Comparison of ENCODE assay signal across 17 cellular contexts in the genomic region with DNA sequence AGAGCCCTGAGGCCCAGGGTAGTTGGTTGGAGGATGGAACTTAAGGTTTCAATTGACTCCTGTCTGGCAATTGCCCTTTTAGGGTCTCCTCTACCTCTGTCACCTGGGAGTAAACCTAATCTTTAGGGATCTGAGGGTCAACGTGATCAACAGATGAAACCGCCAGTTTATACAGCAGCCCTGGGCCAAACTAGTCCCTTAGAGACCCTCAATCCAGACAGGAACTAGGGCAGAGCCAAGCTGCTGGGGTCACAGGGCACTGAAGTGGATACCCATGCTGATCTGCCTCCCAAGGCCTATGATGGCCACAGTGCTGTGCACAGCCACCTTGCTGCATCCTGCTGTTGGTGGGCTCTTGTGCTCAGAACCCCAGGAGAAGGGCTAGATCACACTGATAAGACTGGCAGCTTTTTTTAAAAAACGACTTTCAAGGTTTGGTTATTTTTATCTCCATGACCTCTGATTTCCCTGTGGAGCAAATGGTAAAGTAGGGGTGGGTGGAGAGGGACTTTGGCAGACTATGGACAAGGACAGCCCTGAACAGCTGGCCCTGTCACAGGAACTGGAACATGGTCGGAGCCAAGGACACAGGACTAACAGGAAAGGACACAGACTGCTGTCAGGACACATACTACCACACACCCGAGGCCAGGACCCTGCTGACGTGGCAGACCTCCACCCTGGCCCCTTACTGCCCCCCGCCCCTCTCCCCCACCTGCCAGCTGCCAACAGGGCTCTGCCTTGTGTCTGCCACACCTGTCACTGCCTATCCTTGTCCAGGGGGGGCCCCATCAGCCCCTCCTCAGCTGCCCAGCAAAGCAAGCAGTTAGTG. TPM values are rescaled to one million over a fixed set of nuclear protein-coding genes. Genes with fewer than 3 reads are reported as not detected.
DNase-seq lines count a peak whose midpoint lies in the region; ATAC-seq and TF ChIP-seq lines count a peak whose summit lies in the region.
"Had no signal": no experiment of that assay in that cellular context is flagged by ENCODE, and none has a peak within 500 bp of the region (broad histone marks: within the 10 kb centered on the region; RNA-seq: fewer than 3 reads in every experiment).

No MANE protein-coding gene starts in this region.

- no peaks in the 10 kb centered on the region for H3K9me3 ChIP-seq in adrenal gland (replicated peaks in 1 of 3)
- no peaks in the 10 kb centered on the region for H3K9me3 ChIP-seq in liver (ENCODE audit: control insufficient read depth in 4 of 4, low read length in 3 of 4)
- H3K9me3 ChIP-seq: vagina had no signal

- 26 to 50% (median 36%) methylated on average over 4 to 7 of the region's 7 CpGs for WGBS in adrenal gland, 4 donors
- 36% methylated on average over 7 of the region's 7 CpGs for WGBS in liver

- DNase-seq in T-helper 1 cell (no peak), adrenal gland (peak; percentile 61 to 91 (median 88)), UCSD-AML1 (lab: John Stamatoyannopoulos, UW; ENCODE audit: unreplicated experiment) (no peak)
- DNase-seq in stimulated activated naive B cell treated with anti-CD40 and anti-IgM and Interleukin-4, amounts not matched to agents 10 μg/mL and 1 μg/mL and 100 μg/mL, for 72 hours, result no peak
- DNase-seq: ACHN; cerebellar nuclear complex; NCI-H2081; retina; stimulated activated CD4-positive, alpha-beta T cell treated with anti-CD3 and anti-CD28 coated beads, Interleukin-4, amount 100 ng/mL, for 4 hours had no signal

- H3K27ac ChIP-seq in adrenal gland (peak overlapping the region; percentile 9 to 89 (median 72)), liver (ENCODE audit: low read depth in 1 of 2, low read length in 2 of 2) (peak overlapping the region; percentile 72 to 83)
- H3K27ac ChIP-seq: vagina had no signal

- peak overlapping the region; percentile 65 for H3K27ac Mint-ChIP-seq in T-helper 1 cell treated with Interleukin-12 subunit alpha and Interleukin-12 subunit beta and Interleukin-4 antibody, amounts not matched to agents 30 μg/mL and 1 μg/mL, for 36 hours
- peak overlapping the region; percentile 42 for H3K27ac Mint-ChIP-seq in stimulated activated naive B cell treated with anti-CD40 and anti-IgM and Interleukin-4, amounts not matched to agents 10 μg/mL and 1 μg/mL and 100 μg/mL, for 72 hours

- H3K9me3 Mint-ChIP-seq in T-helper 1 cell treated with Interleukin-12 subunit alpha and Interleukin-12 subunit beta and Interleukin-4 antibody, amounts not matched to agents 30 μg/mL and 1 μg/mL, for 36 hours, result no peaks in the 10 kb centered on the region
- no peaks in the 10 kb centered on the region for H3K9me3 Mint-ChIP-seq in stimulated activated naive B cell treated with anti-CD40 and anti-IgM and Interleukin-4, amounts not matched to agents 10 μg/mL and 1 μg/mL and 100 μg/mL, for 72 hours
- H3K9me3 Mint-ChIP-seq: activated naive CD4-positive, alpha-beta T cell treated with anti-CD3 and anti-CD28 coated beads, Interleukin-2, amount 50 U/mL, for 72 hours had no signal

- TF ChIP-seq CTCF in adrenal gland (IDR thresholded peaks at IDR 0.05) (no peak), liver (IDR thresholded peaks at IDR 0.05; ENCODE audit: low read depth, low read length, missing input control) (no peak)

- TF ChIP-seq RAD21 in liver (IDR thresholded peaks at IDR 0.05), result peak; percentile 10 to 34

- H3K9ac ChIP-seq in liver (ENCODE audit: low read depth in 1 of 2, low read length in 2 of 2), result peak overlapping the region in 1 of 2 donors; percentile 36

- peak in 1 of 2 donors; percentile 36 for TF ChIP-seq POLR2A in adrenal gland (IDR thresholded peaks at IDR 0.05)

- peaks cover 8% of the 10 kb centered on the region for H3K36me3 Mint-ChIP-seq in T-helper 1 cell treated with Interleukin-12 subunit alpha and Interleukin-12 subunit beta and Interleukin-4 antibody, amounts not matched to agents 30 μg/mL and 1 μg/mL, for 36 hours (ENCODE audit: low read depth)
- peaks cover 0 to 5% of the 10 kb centered on the region in 2 donors for H3K36me3 Mint-ChIP-seq in stimulated activated naive B cell treated with anti-CD40 and anti-IgM and Interleukin-4, amounts not matched to agents 10 μg/mL and 1 μg/mL and 100 μg/mL, for 72 hours
- H3K36me3 Mint-ChIP-seq: activated naive CD4-positive, alpha-beta T cell treated with anti-CD3 and anti-CD28 coated beads, Interleukin-2, amount 50 U/mL, for 72 hours had no signal

- H3K4me1 Mint-ChIP-seq in T-helper 1 cell treated with Interleukin-12 subunit alpha and Interleukin-12 subunit beta and Interleukin-4 antibody, amounts not matched to agents 30 μg/mL and 1 μg/mL, for 36 hours (ENCODE audit: low read depth), result peaks cover 19% of the 10 kb centered on the region
- peaks cover 19 to 29% of the 10 kb centered on the region in 2 donors for H3K4me1 Mint-ChIP-seq in stimulated activated naive B cell treated with anti-CD40 and anti-IgM and Interleukin-4, amounts not matched to agents 10 μg/mL and 1 μg/mL and 100 μg/mL, for 72 hours

- no peak overlapping the region for H3K4me3 Mint-ChIP-seq in T-helper 1 cell treated with Interleukin-12 subunit alpha and Interleukin-12 subunit beta and Interleukin-4 antibody, amounts not matched to agents 30 μg/mL and 1 μg/mL, for 36 hours
- H3K4me3 Mint-ChIP-seq in stimulated activated naive B cell treated with anti-CD40 and anti-IgM and Interleukin-4, amounts not matched to agents 10 μg/mL and 1 μg/mL and 100 μg/mL, for 72 hours, result no peak overlapping the region

- no peak for ATAC-seq in stimulated activated naive B cell treated with anti-CD40 and anti-IgM and Interleukin-4, amounts not matched to agents 10 μg/mL and 1 μg/mL and 100 μg/mL, for 72 hours (replicated peaks)
- ATAC-seq in HG03135 (IDR thresholded peaks at IDR 0.05; ENCODE audit: unreplicated experiment) (no peak), GM18502 (IDR thresholded peaks at IDR 0.05; ENCODE audit: poor library complexity, unreplicated experiment) (no peak)
- ATAC-seq: activated naive CD4-positive, alpha-beta T cell treated with anti-CD3 and anti-CD28 coated beads, Interleukin-2, amount 50 U/mL, for 72 hours had no signal

- H3K4me1 ChIP-seq in adrenal gland (replicated peaks in 1 of 2), result peaks cover 18 to 31% of the 10 kb centered on the region in 2 donors
- peaks cover 7 to 37% (median 30%) of the 10 kb centered on the region in 4 donors for H3K4me1 ChIP-seq in liver (ENCODE audit: control insufficient read depth in 4 of 4, insufficient read depth in 4 of 4, low read length in 3 of 4)

- H3K27me3 ChIP-seq in adrenal gland (no peaks in the 10 kb centered on the region), liver (ENCODE audit: control insufficient read depth in 4 of 4, insufficient read depth in 4 of 4, low read length in 3 of 4) (no peaks in the 10 kb centered on the region)
- H3K27me3 ChIP-seq: vagina had no signal

- H3K27me3 Mint-ChIP-seq in T-helper 1 cell treated with Interleukin-12 subunit alpha and Interleukin-12 subunit beta and Interleukin-4 antibody, amounts not matched to agents 30 μg/mL and 1 μg/mL, for 36 hours (ENCODE audit: low read depth), result no peaks in the 10 kb centered on the region
- H3K27me3 Mint-ChIP-seq in stimulated activated naive B cell treated with anti-CD40 and anti-IgM and Interleukin-4, amounts not matched to agents 10 μg/mL and 1 μg/mL and 100 μg/mL, for 72 hours, result no peaks in the 10 kb centered on the region

- H3K4me3 ChIP-seq in adrenal gland (no peak overlapping the region), liver (ENCODE audit: low read depth in 1 of 3, low read length in 3 of 3) (peak overlapping the region in 1 of 3 donors; percentile 30)
- H3K4me3 ChIP-seq: vagina had no signal

- intact Hi-C loops in adrenal gland (cut with DNase I), result no loop called here

- H3K36me3 ChIP-seq in adrenal gland (replicated peaks in 1 of 2) (no peaks in the 10 kb centered on the region), liver (ENCODE audit: control insufficient read depth in 4 of 4, insufficient read depth in 3 of 4, low read depth in 1 of 4, low read length in 3 of 4) (no peaks in the 10 kb centered on the region)
- H3K36me3 ChIP-seq: vagina had no signal

TF ChIP-seq in liver, 16 proteins besides CTCF, POLR2A, EP300 and RAD21 (continues in another document):
- TF ChIP-seq, protein P1, sequence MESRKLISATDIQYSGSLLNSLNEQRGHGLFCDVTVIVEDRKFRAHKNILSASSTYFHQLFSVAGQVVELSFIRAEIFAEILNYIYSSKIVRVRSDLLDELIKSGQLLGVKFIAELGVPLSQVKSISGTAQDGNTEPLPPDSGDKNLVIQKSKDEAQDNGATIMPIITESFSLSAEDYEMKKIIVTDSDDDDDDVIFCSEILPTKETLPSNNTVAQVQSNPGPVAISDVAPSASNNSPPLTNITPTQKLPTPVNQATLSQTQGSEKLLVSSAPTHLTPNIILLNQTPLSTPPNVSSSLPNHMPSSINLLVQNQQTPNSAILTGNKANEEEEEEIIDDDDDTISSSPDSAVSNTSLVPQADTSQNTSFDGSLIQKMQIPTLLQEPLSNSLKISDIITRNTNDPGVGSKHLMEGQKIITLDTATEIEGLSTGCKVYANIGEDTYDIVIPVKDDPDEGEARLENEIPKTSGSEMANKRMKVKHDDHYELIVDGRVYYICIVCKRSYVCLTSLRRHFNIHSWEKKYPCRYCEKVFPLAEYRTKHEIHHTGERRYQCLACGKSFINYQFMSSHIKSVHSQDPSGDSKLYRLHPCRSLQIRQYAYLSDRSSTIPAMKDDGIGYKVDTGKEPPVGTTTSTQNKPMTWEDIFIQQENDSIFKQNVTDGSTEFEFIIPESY (IDR thresholded peaks at IDR 0.05), result peak; percentile 43
- peak; percentile 79 to 85 for TF ChIP-seq HNF4A (conservative IDR thresholded peaks at IDR 0.05)
- TF ChIP-seq JUND (IDR thresholded peaks at IDR 0.05), result no peak
- peak; percentile 79 to 89 for TF ChIP-seq RXRA (IDR thresholded peaks at IDR 0.05)
- no peak for TF ChIP-seq FOXA2 (IDR thresholded peaks at IDR 0.05)
- TF ChIP-seq EGR1 (IDR thresholded peaks at IDR 0.05; ENCODE audit: low read depth in 2 of 2), result no peak
- TF ChIP-seq NR2F2 (IDR thresholded peaks at IDR 0.05), result peak; percentile 76
- TF ChIP-seq SP1 (IDR thresholded peaks at IDR 0.05), result peak; percentile 88

RNA-seq across cellular contexts. Expression of gene FITM1, which starts 0.5 kb away (rescaled TPM):
- total RNA-seq in adrenal gland, result 10 to 100 TPM in 3 of 8 donors, 1 to 10 TPM in 5; 6.5 to 14.5 (median 9.5) TPM
- 10 to 100 TPM in 2 of 3 donors, 1 to 10 TPM in 1; 4.6 to 25.7 (median 13.4) TPM for polyA plus RNA-seq in adrenal gland
- total RNA-seq in liver, result 1 to 10 TPM; 1.7 to 6.4 TPM
- 10 to 100 TPM; 11.9 to 16.1 TPM for polyA plus RNA-seq in liver
- total RNA-seq: HT1080, vagina had no signal
- polyA plus RNA-seq: keratinocyte had no signal

RNA-seq across cellular contexts. Expression of gene PSME1, which starts 5.1 kb away (rescaled TPM):
- total RNA-seq in adrenal gland (100 to 1,000 TPM; 208 to 323 (median 274) TPM), liver (10 to 100 TPM; 63.3 to 71.9 TPM)
- polyA plus RNA-seq in adrenal gland (100 to 1,000 TPM; 205 to 386 (median 313) TPM), liver (100 to 1,000 TPM; 131 to 237 TPM)

RNA-seq across cellular contexts. Expression of gene EMC9, which starts 10.5 kb away (rescaled TPM):
- 10 to 100 TPM; 22.5 to 65.7 (median 43.9) TPM for total RNA-seq in adrenal gland
- polyA plus RNA-seq in adrenal gland, result 100 to 1,000 TPM in 2 of 3 donors, 10 to 100 TPM in 1; 21.6 to 149 (median 127) TPM
- total RNA-seq in liver, result 10 to 100 TPM in 1 of 2 donors, 1 to 10 TPM in 1; 8.6 to 10.5 TPM
- 10 to 100 TPM; 16.2 to 17.8 TPM for polyA plus RNA-seq in liver

RNA-seq across cellular contexts. Expression of gene PSME2, which starts 15.5 kb away (rescaled TPM):
- total RNA-seq in adrenal gland (100 to 1,000 TPM; 107 to 362 (median 187) TPM), liver (10 to 100 TPM; 56.9 to 62.3 TPM)
- polyA plus RNA-seq in adrenal gland (100 to 1,000 TPM; 388 to 752 (median 687) TPM), liver (100 to 1,000 TPM; 123 to 247 TPM)

RNA-seq across cellular contexts. Expression of gene NRL, which starts 16.2 kb away (rescaled TPM):
- total RNA-seq in adrenal gland, result 10 to 100 TPM in 1 of 8 donors, 1 to 10 TPM in 7; 3.3 to 20.2 (median 4.9) TPM
- polyA plus RNA-seq in adrenal gland, result 1 to 10 TPM; 2.2 to 3.5 (median 3.1) TPM
- 1 to 10 TPM; 2.7 to 3.2 TPM for total RNA-seq in liver
- 1 to 10 TPM; 1.5 to 2.9 TPM for polyA plus RNA-seq in liver

Comparison
In these comparisons a context has a peak if more than half of its experiments do, and no peak if none do; other contexts are left out.
1. DNase-seq: peak in adrenal gland (7 of 7); none in T-helper 1 cell (0 of 5), stimulated activated naive B cell treated with anti-CD40 and anti-IgM and Interleukin-4, amounts not matched to agents 10 μg/mL and 1 μg/mL and 100 μg/mL, for 72 hours (single experiment) and UCSD-AML1 (single experiment).